ENCODE assay signal across 3 cellular contexts in genomic region chr12:103503546-103504480, GRCh38.
TF ChIP-seq lines count a peak whose summit lies in the region.

No MANE protein-coding gene starts in this region.

TF ChIP-seq in A549, 52 proteins besides CTCF, POLR2A, EP300 and RAD21 (continued from another document):
- TF ChIP-seq CBX2 (IDR thresholded peaks at IDR 0.05; ENCODE audit: borderline replicate concordance, low read depth) (no peak), PBX3 (IDR thresholded peaks at IDR 0.05) (no peak)

TF ChIP-seq in GM23338, 12 proteins besides CTCF, POLR2A, EP300 and RAD21 (continued from another document):
- TF ChIP-seq REST (IDR thresholded peaks at IDR 0.05; ENCODE audit: unreplicated experiment) (no peak), EZH2phosphoT487 (IDR thresholded peaks at IDR 0.05; ENCODE audit: unreplicated experiment) (no peak), ZNF462 (CRISPR knock-in tag; IDR thresholded peaks at IDR 0.05) (no peak), EZH2 (IDR thresholded peaks at IDR 0.05; ENCODE audit: low read depth, unreplicated experiment) (no peak), JUNB (IDR thresholded peaks at IDR 0.05; ENCODE audit: unreplicated experiment) (no peak), NANOG (IDR thresholded peaks at IDR 0.05; ENCODE audit: borderline replicate concordance) (no peak), POLR2AphosphoS5 (IDR thresholded peaks at IDR 0.05; ENCODE audit: low read depth) (no peak)

TF ChIP-seq in WTC11, 78 proteins besides CTCF, POLR2A, EP300 and RAD21 (continued from another document):
- no peak for TF ChIP-seq ZNF423 (CRISPR knock-in tag; IDR thresholded peaks at IDR 0.05)
- no peak for TF ChIP-seq ZNF512 (CRISPR knock-in tag; IDR thresholded peaks at IDR 0.05; ENCODE audit: borderline replicate concordance)
- no peak for TF ChIP-seq SOX15 (CRISPR knock-in tag; IDR thresholded peaks at IDR 0.05)
- TF ChIP-seq USF1 (CRISPR knock-in tag; IDR thresholded peaks at IDR 0.05), result no peak
- TF ChIP-seq ELF4 (CRISPR knock-in tag; IDR thresholded peaks at IDR 0.05; ENCODE audit: low read depth), result no peak
- TF ChIP-seq GTF2I (CRISPR knock-in tag; conservative IDR thresholded peaks at IDR 0.05), result no peak
- no peak for TF ChIP-seq HMGA2 (CRISPR knock-in tag; IDR thresholded peaks at IDR 0.05)
- TF ChIP-seq E2F5 (CRISPR knock-in tag; IDR thresholded peaks at IDR 0.05), result no peak
- no peak for TF ChIP-seq TCF7 (CRISPR knock-in tag; IDR thresholded peaks at IDR 0.05; ENCODE audit: low read depth)
- TF ChIP-seq CDX4 (CRISPR knock-in tag; IDR thresholded peaks at IDR 0.05; ENCODE audit: borderline replicate concordance), result no peak
- TF ChIP-seq ZBTB21 (CRISPR knock-in tag; IDR thresholded peaks at IDR 0.05; ENCODE audit: borderline replicate concordance), result no peak
- TF ChIP-seq GABPB1 (CRISPR knock-in tag; IDR thresholded peaks at IDR 0.05), result no peak
